1 cellular context compared by ENCODE assay signal in genomic region chr14:74459289-74459946, GRCh38.
TF ChIP-seq lines count a peak whose summit lies in the region.

No MANE protein-coding gene starts in this region.

TF ChIP-seq in GM12878, 131 proteins besides CTCF, POLR2A, EP300 and RAD21 (continued from another document):
- no peak for TF ChIP-seq ZBTB33 (IDR thresholded peaks at IDR 0.05)
- no peak for TF ChIP-seq POLR2AphosphoS2 (IDR thresholded peaks at IDR 0.05; ENCODE audit: low read depth, low read length)
- TF ChIP-seq NKRF (conservative IDR thresholded peaks at IDR 0.05), result no peak
- TF ChIP-seq BCLAF1 (IDR thresholded peaks at IDR 0.05), result no peak
- TF ChIP-seq SMARCA5 (IDR thresholded peaks at IDR 0.05), result no peak
- TF ChIP-seq STAT1 (conservative IDR thresholded peaks at IDR 0.05), result no peak
- no peak for TF ChIP-seq MAX (IDR thresholded peaks at IDR 0.05; ENCODE audit: low read depth, low read length)
- TF ChIP-seq TARDBP (IDR thresholded peaks at IDR 0.05; ENCODE audit: borderline replicate concordance), result no peak
- no peak for TF ChIP-seq HSF1 (IDR thresholded peaks at IDR 0.05; ENCODE audit: low read depth, low read length)
- TF ChIP-seq EZH2 (IDR thresholded peaks at IDR 0.05; ENCODE audit: borderline replicate concordance, control insufficient read depth, low read depth, low read length), result no peak
TF ChIP-seq in GM12878: peak in this region for 2.
